In the genomic region with DNA sequence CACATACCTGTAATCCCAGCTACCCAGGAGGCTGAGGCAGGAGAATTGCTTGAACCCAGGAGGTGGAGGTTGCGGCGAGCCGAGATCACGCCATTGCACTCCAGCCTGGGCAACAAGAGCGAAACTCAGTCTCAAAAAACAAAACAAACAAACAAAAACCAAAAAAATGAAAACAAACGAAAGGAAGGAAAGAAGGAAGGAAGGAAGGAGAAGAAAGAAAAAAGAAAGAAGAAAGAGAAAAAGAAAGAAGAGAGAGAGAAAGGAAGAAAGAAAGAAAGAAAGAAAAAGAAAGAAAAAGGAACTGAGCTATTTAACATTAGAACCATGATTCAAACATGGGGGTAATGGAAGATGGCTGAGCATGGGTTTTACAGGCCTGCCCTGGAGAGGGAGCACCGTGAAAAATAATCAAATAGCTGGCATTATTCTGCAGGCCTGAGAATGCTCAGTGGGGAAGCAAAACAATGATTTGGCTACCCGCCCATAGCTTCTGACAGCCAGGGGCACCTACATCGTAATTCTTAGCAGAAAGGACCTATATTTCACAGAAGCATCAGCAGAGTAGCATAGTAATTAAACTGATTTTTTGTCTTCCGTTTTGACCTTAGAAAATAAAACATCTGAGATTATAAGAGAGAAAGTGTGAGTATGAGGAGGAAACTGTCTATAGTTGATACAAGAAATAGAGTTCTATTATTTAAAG, we compare ENCODE assay signal across 8 cellular contexts. TPM values are rescaled to one million over a fixed set of nuclear protein-coding genes. Genes with fewer than 3 reads are reported as not detected.
A peak's percentile ranks its signal among the peaks of the same experiment; 100 is the strongest.
DNase-seq lines count a peak whose midpoint lies in the region; ATAC-seq, FAIRE-seq and TF ChIP-seq lines count a peak whose summit lies in the region.

No MANE protein-coding gene starts in this region.

- peak overlapping the region; percentile 35 for H3K27ac Mint-ChIP-seq in HFFc6

- H2AFZ ChIP-seq in SK-N-SH (ENCODE audit: low read depth), result no peak overlapping the region

- H3K79me2 ChIP-seq in SK-N-SH (ENCODE audit: insufficient read depth), result no peaks in the 10 kb centered on the region

- H4K20me1 ChIP-seq in SK-N-SH (ENCODE audit: insufficient read depth), result no peaks in the 10 kb centered on the region

- intact Hi-C loops in right cardiac atrium (cut with DNase I), result no loop called here

- 56% methylated on average over 10 of the region's 10 CpGs for WGBS in SK-N-SH (ENCODE audit: low lambda C conversion rate)
- 73% methylated on average over 10 of the region's 10 CpGs for WGBS in right cardiac atrium

- TF ChIP-seq RAD21 in SK-N-SH (IDR thresholded peaks at IDR 0.05; ENCODE audit: low read length), result peak; percentile 61

- no peaks in the 10 kb centered on the region for H3K9me2 ChIP-seq in SK-N-SH

- peak overlapping the region; percentile 21; the same call in 1 of the 2 replicates for H3K4me3 Mint-ChIP-seq in HFFc6

- H3K9me3 ChIP-seq in SK-N-SH, result no peaks in the 10 kb centered on the region
- H3K9me3 ChIP-seq in right cardiac atrium (ENCODE audit: control insufficient read depth, low read length), result no peaks in the 10 kb centered on the region
- H3K9me3 ChIP-seq in Peyer's patch, result no peaks in the 10 kb centered on the region

- H3K9ac ChIP-seq in SK-N-SH, result no peak overlapping the region

- FAIRE-seq in RCC 7860 (lab: Jason Lieb, UNC), result no peak

- H3K27me3 ChIP-seq in SK-N-SH (ENCODE audit: insufficient read depth), result no peaks in the 10 kb centered on the region
- no peaks in the 10 kb centered on the region for H3K27me3 ChIP-seq in right cardiac atrium (ENCODE audit: control insufficient read depth, insufficient read depth)
- no peaks in the 10 kb centered on the region for H3K27me3 ChIP-seq in Peyer's patch

- H3K9me3 Mint-ChIP-seq in HFFc6, result no peaks in the 10 kb centered on the region

- H3K36me3 Mint-ChIP-seq in HFFc6 (ENCODE audit: low read depth), result no peaks in the 10 kb centered on the region

- H3K27me3 Mint-ChIP-seq in HFFc6 (ENCODE audit: insufficient read depth), result peaks cover 1% of the 10 kb centered on the region

- POLR2A ChIA-PET in SK-N-SH (lab: Yijun Ruan, JAX), result no interaction called here

- peak overlapping the region in 1 of 2 experiments; percentile 62; a peak in 2 of 4 replicates for H3K27ac ChIP-seq in SK-N-SH (ENCODE audit: low read depth in 2 of 2, low read length in 1 of 2)
- no peak overlapping the region for H3K27ac ChIP-seq in right cardiac atrium (ENCODE audit: low read length)
- no peak overlapping the region for H3K27ac ChIP-seq in Peyer's patch

- TF ChIP-seq EP300 in SK-N-SH (IDR thresholded peaks at IDR 0.05; ENCODE audit: borderline replicate concordance in 1 of 2, low read depth in 1 of 2, low read length in 1 of 2), result 0 out of 4 replicates have a peak, but pooled peaks of 1 of the 2 experiments have one; percentile 13

- peaks cover 20% of the 10 kb centered on the region for H3K4me1 Mint-ChIP-seq in HFFc6 (ENCODE audit: low read depth)

- H3K4me3 ChIP-seq in SK-N-SH (ENCODE audit: low read depth in 2 of 2, low read length in 1 of 2), result no peak overlapping the region
- H3K4me3 ChIP-seq in right cardiac atrium (ENCODE audit: low read length), result no peak overlapping the region
- H3K4me3 ChIP-seq in Peyer's patch, result no peak overlapping the region

- peak; percentile 31 for DNase-seq in AG08395 (ENCODE audit: low spot score)
- DNase-seq in HFFc6, result peak; percentile 35
- DNase-seq in SK-N-SH, result peak; percentile 77
- no peak for DNase-seq in right cardiac atrium
- no peak for DNase-seq in stimulated activated naive CD8-positive, alpha-beta T cell treated with anti-CD3 and anti-CD28 coated beads, Interleukin-15, Interleukin-2, amounts not matched to agents 100 U/mL and 50 U/mL, for 24 hours
- DNase-seq in Peyer's patch, result no peak
- DNase-seq in SKM-1 (lab: John Stamatoyannopoulos, UW; ENCODE audit: unreplicated experiment), result no peak
- no peak for DNase-seq in RCC 7860 (ENCODE audit: low spot score)

- CTCF ChIA-PET in SK-N-SH (lab: Yijun Ruan, JAX), result interaction anchor here (0.6 to 3.8 kb wide), 20 partner anchors 10 to 711 kb away, joined by 3 to 20 read pairs (median 4); partner anchors contain the start of gene CDV3

- peak; percentile 48 to 70 for ATAC-seq in right cardiac atrium
- ATAC-seq in stimulated activated naive CD8-positive, alpha-beta T cell treated with anti-CD3 and anti-CD28 coated beads, Interleukin-15, Interleukin-2, amounts not matched to agents 100 U/mL and 50 U/mL, for 24 hours, result no peak

- no peak for TF ChIP-seq POLR2A in Peyer's patch (IDR thresholded peaks at IDR 0.05)

- TF ChIP-seq CTCF in HFFc6 (IDR thresholded peaks at IDR 0.05) (0 out of 2 replicates have a peak, but pooled peaks have one; percentile 21), SK-N-SH (IDR thresholded peaks at IDR 0.05) (no peak), Peyer's patch (IDR thresholded peaks at IDR 0.05) (no peak)

- H3K36me3 ChIP-seq in SK-N-SH (replicated peaks in 1 of 2; ENCODE audit: control insufficient read depth in 1 of 2, insufficient read depth in 2 of 2, low read length in 1 of 2) (no peaks in the 10 kb centered on the region), Peyer's patch (no peaks in the 10 kb centered on the region)

- no peaks in the 10 kb centered on the region; a peak in 1 of 4 replicates for H3K4me1 ChIP-seq in SK-N-SH (ENCODE audit: control insufficient read depth in 1 of 2, insufficient read depth in 2 of 2, low read depth in 1 of 2, low read length in 1 of 2)
- no peaks in the 10 kb centered on the region for H3K4me1 ChIP-seq in right cardiac atrium (ENCODE audit: control insufficient read depth, insufficient read depth, low read length)
- H3K4me1 ChIP-seq in Peyer's patch, result peaks cover 0 to 4% (median 0%) of the 10 kb centered on the region in 4 donors

- H3F3A ChIP-seq in SK-N-SH (replicated peaks; ENCODE audit: insufficient read depth), result no peaks in the 10 kb centered on the region

- no peak overlapping the region for H3K4me2 ChIP-seq in SK-N-SH

TF ChIP-seq in SK-N-SH, 30 proteins besides CTCF, POLR2A, EP300 and RAD21 (continues in another document):
- TF ChIP-seq USF1 (IDR thresholded peaks at IDR 0.05; ENCODE audit: borderline replicate concordance, low read depth), result no peak
- no peak for TF ChIP-seq GATA2 (CRISPR knock-in tag; IDR thresholded peaks at IDR 0.05)
- no peak for TF ChIP-seq YY1 (IDR thresholded peaks at IDR 0.05; ENCODE audit: low read depth)
- TF ChIP-seq SIN3A (IDR thresholded peaks at IDR 0.05; ENCODE audit: borderline replicate concordance, low read depth, low read length), result no peak
- no peak for TF ChIP-seq NRF1 (IDR thresholded peaks at IDR 0.05; ENCODE audit: low read depth, low read length)
- TF ChIP-seq RCOR1 (IDR thresholded peaks at IDR 0.05; ENCODE audit: low read length), result no peak
- no peak for TF ChIP-seq FOXJ3 (CRISPR knock-in tag; IDR thresholded peaks at IDR 0.05)
- TF ChIP-seq MXI1 (IDR thresholded peaks at IDR 0.05; ENCODE audit: low read depth, low read length), result no peak
- TF ChIP-seq, protein P1, sequence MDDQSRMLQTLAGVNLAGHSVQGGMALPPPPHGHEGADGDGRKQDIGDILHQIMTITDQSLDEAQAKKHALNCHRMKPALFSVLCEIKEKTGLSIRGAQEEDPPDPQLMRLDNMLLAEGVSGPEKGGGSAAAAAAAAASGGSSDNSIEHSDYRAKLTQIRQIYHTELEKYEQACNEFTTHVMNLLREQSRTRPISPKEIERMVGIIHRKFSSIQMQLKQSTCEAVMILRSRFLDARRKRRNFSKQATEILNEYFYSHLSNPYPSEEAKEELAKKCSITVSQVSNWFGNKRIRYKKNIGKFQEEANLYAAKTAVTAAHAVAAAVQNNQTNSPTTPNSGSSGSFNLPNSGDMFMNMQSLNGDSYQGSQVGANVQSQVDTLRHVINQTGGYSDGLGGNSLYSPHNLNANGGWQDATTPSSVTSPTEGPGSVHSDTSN (IDR thresholded peaks at IDR 0.05), result 0 out of 2 replicates have a peak, but pooled peaks have one; percentile 14
- TF ChIP-seq CHD2 (IDR thresholded peaks at IDR 0.05; ENCODE audit: low read length, partially characterized antibody), result no peak
- 0 out of 2 replicates have a peak, but pooled peaks have one; percentile 27 for TF ChIP-seq NFIC (IDR thresholded peaks at IDR 0.05; ENCODE audit: borderline replicate concordance)
- no peak for TF ChIP-seq RXRA (IDR thresholded peaks at IDR 0.05; ENCODE audit: borderline replicate concordance, low read depth)
- no peak for TF ChIP-seq POLR2AphosphoS5 (IDR thresholded peaks at IDR 0.05; ENCODE audit: low read depth, low read length)
- no peak for TF ChIP-seq MEF2A (IDR thresholded peaks at IDR 0.05; ENCODE audit: borderline replicate concordance, low read depth)
- no peak for TF ChIP-seq USF2 (IDR thresholded peaks at IDR 0.05; ENCODE audit: borderline replicate concordance, low read depth, low read length)

RNA-seq across cellular contexts. Expression of gene BFSP2, which starts 37.7 kb away (rescaled TPM):
- not detected for total RNA-seq in HFFc6 (2021; fragmentation: NEBNext Ultra II Directional; extraction: Animal tissue kit (Norgen Biotek cat#: 25700))
- polyA plus RNA-seq in SK-N-SH (2012; rRNA removed), result not detected in 2 replicates
- polyA plus RNA-seq in SK-N-SH (2012; cell fraction: cytosol; rRNA removed), result not detected in 2 replicates
- not detected in 2 replicates for polyA plus RNA-seq in SK-N-SH (2012; cell fraction: nucleus; rRNA removed)
- not detected for total RNA-seq in right cardiac atrium
- polyA plus RNA-seq in right cardiac atrium, result not detected
- not detected for total RNA-seq in Peyer's patch

Comparison
In these comparisons a context has a peak if more than half of its experiments do, and no peak if none do; other contexts are left out.
1. DNase-seq: peak in AG08395 (single experiment), HFFc6 (single experiment) and SK-N-SH (single experiment); none in right cardiac atrium (0 of 3), stimulated activated naive CD8-positive, alpha-beta T cell treated with anti-CD3 and anti-CD28 coated beads, Interleukin-15, Interleukin-2, amounts not matched to agents 100 U/mL and 50 U/mL, for 24 hours (single experiment), Peyer's patch (0 of 3), SKM-1 (single experiment) and RCC 7860 (single experiment).